ENCODE assay signal across 8 cellular contexts in the genomic region with DNA sequence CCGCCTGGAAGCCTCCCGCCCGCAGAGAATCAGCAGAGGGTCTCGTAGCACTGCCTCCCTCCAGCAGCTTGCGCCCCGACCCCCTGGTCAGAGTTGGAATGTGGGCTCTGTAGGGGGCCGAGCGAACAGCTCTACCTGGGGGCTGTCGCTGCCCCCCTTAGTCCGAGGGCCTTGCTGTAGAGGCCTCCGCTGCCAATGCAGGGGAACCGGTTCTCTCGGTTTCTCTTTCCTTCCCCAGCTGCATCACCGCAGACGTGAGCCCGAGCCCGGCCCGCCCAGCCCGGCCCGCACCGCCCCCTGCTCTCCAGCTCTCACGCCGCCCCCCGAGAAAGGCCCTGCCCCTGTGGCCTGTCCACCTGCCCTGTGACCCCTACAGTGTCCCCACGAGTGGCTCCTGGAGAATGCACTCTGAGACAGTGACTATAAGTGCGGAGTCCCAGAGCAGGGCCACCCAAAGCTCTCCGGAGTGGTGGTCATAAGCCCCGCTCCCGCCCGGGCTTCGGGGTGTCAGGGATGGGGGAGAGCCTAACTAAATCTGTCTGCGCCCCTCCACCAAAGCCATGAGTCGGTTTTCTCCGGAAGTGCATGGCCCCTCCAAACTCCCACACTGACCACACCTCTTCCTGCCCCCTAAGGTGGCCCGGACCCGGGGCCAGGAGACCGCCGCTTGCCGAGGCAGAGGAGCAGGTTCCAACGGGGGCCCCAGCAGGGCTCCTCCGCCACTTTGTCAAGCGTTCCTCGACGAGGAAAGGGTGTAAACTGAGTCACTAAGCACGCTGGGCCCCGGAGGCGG. TPM values are rescaled to one million over a fixed set of nuclear protein-coding genes. Genes with fewer than 3 reads are reported as not detected.
DNase-seq lines count a peak whose midpoint lies in the region; ATAC-seq and TF ChIP-seq lines count a peak whose summit lies in the region.

No MANE protein-coding gene starts in this region.

- H3K9me3 ChIP-seq in BE2C (no peaks in the 10 kb centered on the region), colonic mucosa (no peaks in the 10 kb centered on the region), mucosa of descending colon (no peaks in the 10 kb centered on the region), uterus (no peaks in the 10 kb centered on the region)

- H3K4me1 ChIP-seq in BE2C = peaks cover 3% of the 10 kb centered on the region
- peaks cover 14% of the 10 kb centered on the region for H3K4me1 ChIP-seq in colonic mucosa
- H3K4me1 ChIP-seq in mucosa of descending colon (ENCODE audit: low read depth) = peaks cover 37% of the 10 kb centered on the region
- H3K4me1 ChIP-seq in uterus = peaks cover 0 to 32% of the 10 kb centered on the region in 2 donors

- intact Hi-C loops in colonic mucosa (cut with DNase I) = no loop called here
- intact Hi-C loops in mucosa of descending colon (cut with DNase I, micrococcal nuclease) = no loop called here
- intact Hi-C loops in uterus (cut with DNase I; ENCODE audit: low total_unique reads) = no loop called here

- no peak for DNase-seq in BE2C
- DNase-seq in NAMALWA (ENCODE audit: low spot score) = peak; percentile 30
- DNase-seq in colonic mucosa = peak; percentile 75
- DNase-seq in mucosa of descending colon = peak; percentile 80 to 86 (median 81)
- no peak for DNase-seq in uterus
- DNase-seq in NCI-H2171 treated with DMSO at 0.1 percent for 48 hours (lab: John Stamatoyannopoulos, UW) = no peak

- H3K9ac ChIP-seq in colonic mucosa (ENCODE audit: low read depth in 2 of 2, low read length in 2 of 2) = peak overlapping the region; percentile 68 to 93

- H3K27me3 ChIP-seq in BE2C (peaks cover 45% of the 10 kb centered on the region), colonic mucosa (no peaks in the 10 kb centered on the region), uterus (peaks cover 11 to 23% of the 10 kb centered on the region in 2 donors)

- TF ChIP-seq POLR2A in uterus (IDR thresholded peaks at IDR 0.05) = no peak

- H3K4me3 ChIP-seq in BE2C (ENCODE audit: low read depth, low read length) (peak overlapping the region; percentile 30; the same call in 1 of the 2 replicates), colonic mucosa (peak overlapping the region; percentile 65), mucosa of descending colon (no peak overlapping the region), uterus (peak overlapping the region; percentile 22 to 24)

- no peaks in the 10 kb centered on the region for H3K36me3 ChIP-seq in BE2C
- no peaks in the 10 kb centered on the region for H3K36me3 ChIP-seq in colonic mucosa
- H3K36me3 ChIP-seq in mucosa of descending colon (ENCODE audit: low read depth) = no peaks in the 10 kb centered on the region
- H3K36me3 ChIP-seq in uterus = no peaks in the 10 kb centered on the region

- H3K27ac ChIP-seq in colonic mucosa (peak overlapping the region; percentile 89), uterus (no peak overlapping the region)

- TF ChIP-seq CTCF in BE2C (IDR thresholded peaks at IDR 0.05; ENCODE audit: low read depth, low read length) (no peak), colonic mucosa (IDR thresholded peaks at IDR 0.05) (no peak), mucosa of descending colon (IDR thresholded peaks at IDR 0.05) (no peak), uterus (IDR thresholded peaks at IDR 0.05) (no peak)

- ATAC-seq in GM19438 (IDR thresholded peaks at IDR 0.05; ENCODE audit: low read depth, unreplicated experiment) (peak; percentile 17), mucosa of descending colon (peak; percentile 48), HG02981 (IDR thresholded peaks at IDR 0.05; ENCODE audit: unreplicated experiment) (no peak)

RNA-seq across cellular contexts. Expression of gene ARHGAP27, which starts 1.7 kb away (rescaled TPM):
- polyA plus RNA-seq in BE2C (2012; ENCODE audit: insufficient read depth, insufficient read length, low read depth) = 1.6 TPM
- total RNA-seq in colonic mucosa (100 to 1,000 TPM; 107 to 165 TPM), mucosa of descending colon (100 to 1,000 TPM in 2 of 3 donors, 10 to 100 TPM in 1; 88.7 to 199 (median 165) TPM), uterus (10 to 100 TPM in 3 of 4 donors, 1 to 10 TPM in 1; 9.4 to 36.6 (median 16.0) TPM)

RNA-seq across cellular contexts. Expression of gene PLEKHM1, which starts 59.6 kb away (rescaled TPM):
- polyA plus RNA-seq in BE2C (2012; ENCODE audit: insufficient read depth, insufficient read length, low read depth) = 23.3 TPM
- total RNA-seq in colonic mucosa = 10 to 100 TPM; 50.7 to 61.3 TPM
- 10 to 100 TPM; 59.1 to 71.3 (median 68.7) TPM for total RNA-seq in mucosa of descending colon
- total RNA-seq in uterus = 100 to 1,000 TPM in 1 of 4 donors, 10 to 100 TPM in 2, 1 to 10 TPM in 1; 6.9 to 107 (median 33.0) TPM

Comparison
In these comparisons a context has a peak if more than half of its experiments do, and no peak if none do; other contexts are left out.
1. DNase-seq: peak in NAMALWA (single experiment), colonic mucosa (single experiment) and mucosa of descending colon (3 of 3); none in BE2C (single experiment), uterus (0 of 2) and NCI-H2171 treated with DMSO at 0.1 percent for 48 hours (single experiment).